ENCODE assay signal across 8 cellular contexts in genomic region chr17:6640536-6641373, GRCh38. TPM values are rescaled to one million over a fixed set of nuclear protein-coding genes. Genes with fewer than 3 reads are reported as not detected.
DNase-seq lines count a peak whose midpoint lies in the region; ATAC-seq and TF ChIP-seq lines count a peak whose summit lies in the region.

TSS of gene KIAA0753 (minus strand) at chr17:6640711. CDS start at chr17:6635103, 5,608 bp downstream.
TSS of gene TXNDC17 (plus strand) at chr17:6641060. CDS start at chr17:6641083, 23 bp downstream.

- TF ChIP-seq POLR2A in right lobe of liver (IDR thresholded peaks at IDR 0.05): peak; percentile 96

- no peak for TF ChIP-seq CTCF in right lobe of liver (IDR thresholded peaks at IDR 0.05)

- peak within 1 kb of the TSS; percentile 72 to 97 (median 92) for H3K4me3 ChIP-seq in BLaER1 treated with 17β-estradiol and CSF1 and Interleukin-3, amounts not matched to agents 10 nM and 100 nM
- peak within 1 kb of the TSS; percentile 85 to 98 (median 93) for H3K4me3 ChIP-seq in right lobe of liver

- H3K4me2 ChIP-seq in BLaER1 treated with 17β-estradiol and CSF1 and Interleukin-3, amounts not matched to agents 10 nM and 100 nM: peak within 1 kb of the TSS; percentile 94 to 100 (median 97)

- peak within 1 kb of the TSS; percentile 73 to 92 (median 88) for H3K27ac ChIP-seq in BLaER1 treated with 17β-estradiol and CSF1 and Interleukin-3, amounts not matched to agents 10 nM and 100 nM
- peak within 1 kb of the TSS; percentile 68 to 92 (median 84) for H3K27ac ChIP-seq in right lobe of liver

- WGBS in right lobe of liver (ENCODE audit: insufficient coverage, low coverage, low lambda C conversion rate, missing lambda C conversion rate): 0% methylated on average over 43 of the region's 57 CpGs

- peaks cover 30 to 47% (median 34%) of the 10 kb centered on the region in 11 experiments for H3K36me3 ChIP-seq in BLaER1 treated with 17β-estradiol and CSF1 and Interleukin-3, amounts not matched to agents 10 nM and 100 nM
- peaks cover 0 to 14% (median 4%) of the 10 kb centered on the region in 4 donors for H3K36me3 ChIP-seq in right lobe of liver

- DNase-seq in NCI-H774 (lab: John Stamatoyannopoulos, UW): peak; percentile 71
- DNase-seq in activated CD4-positive, alpha-beta T cell treated with anti-CD3 and anti-CD28 coated beads, Interleukin-2, amount 50 U/mL, for 24 hours (ENCODE audit: low read depth in 1 of 2, low spot score in 1 of 2): peak; percentile 82 to 89
- peak; percentile 94 for DNase-seq in dermis blood vessel endothelial cell
- DNase-seq in right lobe of liver: peak; percentile 96
- peak; percentile 93 for DNase-seq in stimulated activated CD4-positive, alpha-beta T cell treated with anti-CD3 and anti-CD28 coated beads, Interleukin-4, amount 100 ng/mL, for 24 hours

- peaks cover 6 to 66% (median 43%) of the 10 kb centered on the region in 11 experiments; a peak in 16 of 22 replicates for H4K20me1 ChIP-seq in BLaER1 treated with 17β-estradiol and CSF1 and Interleukin-3, amounts not matched to agents 10 nM and 100 nM

- peaks cover 35 to 44% (median 38%) of the 10 kb centered on the region in 10 experiments for H3K4me1 ChIP-seq in BLaER1 treated with 17β-estradiol and CSF1 and Interleukin-3, amounts not matched to agents 10 nM and 100 nM
- peaks cover 0 to 29% (median 9%) of the 10 kb centered on the region in 4 donors for H3K4me1 ChIP-seq in right lobe of liver

- no peaks in the 10 kb centered on the region for H3K9me3 ChIP-seq in BLaER1 treated with 17β-estradiol and CSF1 and Interleukin-3, amounts not matched to agents 10 nM and 100 nM (replicated peaks in 1 of 11)
- H3K9me3 ChIP-seq in right lobe of liver: no peaks in the 10 kb centered on the region

- ATAC-seq in GM19328 (IDR thresholded peaks at IDR 0.05; ENCODE audit: unreplicated experiment): peak; percentile 85
- ATAC-seq in HG03520 (IDR thresholded peaks at IDR 0.05; ENCODE audit: unreplicated experiment): peak; percentile 81
- ATAC-seq in right lobe of liver: peak; percentile 90 to 96 (median 93)

- intact Hi-C loops in right lobe of liver (cut with DNase I): no loop called here

- H3K9ac ChIP-seq in BLaER1 treated with 17β-estradiol and CSF1 and Interleukin-3, amounts not matched to agents 10 nM and 100 nM: peak within 1 kb of the TSS; percentile 78 to 92 (median 90)

- H3K27me3 ChIP-seq in BLaER1 treated with 17β-estradiol and CSF1 and Interleukin-3, amounts not matched to agents 10 nM and 100 nM: no peaks in the 10 kb centered on the region
- no peaks in the 10 kb centered on the region for H3K27me3 ChIP-seq in right lobe of liver

RNA-seq across cellular contexts. Expression of gene KIAA0753, which starts in this region (rescaled TPM):
- 8.9 and 11.7 TPM in 2 replicates for total RNA-seq in dermis blood vessel endothelial cell
- 1 to 10 TPM; 3.7 to 6.5 (median 4.9) TPM for total RNA-seq in right lobe of liver

RNA-seq across cellular contexts. Expression of gene TXNDC17, which starts in this region (rescaled TPM):
- total RNA-seq in dermis blood vessel endothelial cell (56.7 and 166 TPM in 2 replicates), right lobe of liver (100 to 1,000 TPM in 2 of 6 experiments, 10 to 100 TPM in 4; 50.4 to 204 (median 72.1) TPM)

Comparison
In these comparisons a context has a peak if more than half of its experiments do, and no peak if none do; other contexts are left out.
1. Peak in every context shown above with its lines: DNase-seq, ATAC-seq, H3K4me3 ChIP-seq and H3K27ac ChIP-seq.